Comparison of ENCODE assay signal across 8 cellular contexts in genomic region chr5:58466939-58467338, GRCh38. TPM values are rescaled to one million over a fixed set of nuclear protein-coding genes. Genes with fewer than 3 reads are reported as not detected.
DNase-seq lines count a peak whose midpoint lies in the region; ATAC-seq and TF ChIP-seq lines count a peak whose summit lies in the region.

No MANE protein-coding gene starts in this region.

- no peak overlapping the region for H3K4me3 Mint-ChIP-seq in central memory CD8-positive, alpha-beta T cell
- no peak overlapping the region for H3K4me3 Mint-ChIP-seq in glutamatergic neuron (ENCODE audit: unreplicated experiment)
- no peak overlapping the region for H3K4me3 Mint-ChIP-seq in CD8-positive, alpha-beta T cell

- peaks cover under 1% of the 10 kb centered on the region for H3K27me3 Mint-ChIP-seq in central memory CD8-positive, alpha-beta T cell
- peaks cover 2% of the 10 kb centered on the region for H3K27me3 Mint-ChIP-seq in glutamatergic neuron (ENCODE audit: unreplicated experiment)
- H3K27me3 Mint-ChIP-seq in CD8-positive, alpha-beta T cell (ENCODE audit: low read depth): peaks cover 4% of the 10 kb centered on the region

- H3K27me3 ChIP-seq in transverse colon: no peaks in the 10 kb centered on the region
- H3K27me3 ChIP-seq in CD8-positive, alpha-beta T cell (ENCODE audit: insufficient read depth, low read length): no peaks in the 10 kb centered on the region

- H3K36me3 ChIP-seq in transverse colon: no peaks in the 10 kb centered on the region
- H3K36me3 ChIP-seq in CD8-positive, alpha-beta T cell (ENCODE audit: insufficient read depth, low read length): no peaks in the 10 kb centered on the region

- H3K27ac Mint-ChIP-seq in central memory CD8-positive, alpha-beta T cell (ENCODE audit: low read depth): no peak overlapping the region
- H3K27ac Mint-ChIP-seq in glutamatergic neuron (ENCODE audit: unreplicated experiment): no peak overlapping the region
- H3K27ac Mint-ChIP-seq in CD8-positive, alpha-beta T cell: no peak overlapping the region

- no peaks in the 10 kb centered on the region for H3K9me3 Mint-ChIP-seq in central memory CD8-positive, alpha-beta T cell
- H3K9me3 Mint-ChIP-seq in glutamatergic neuron (ENCODE audit: unreplicated experiment): peaks cover 2% of the 10 kb centered on the region
- H3K9me3 Mint-ChIP-seq in CD8-positive, alpha-beta T cell: no peaks in the 10 kb centered on the region

- TF ChIP-seq POLR2A in transverse colon (IDR thresholded peaks at IDR 0.05): no peak

- in situ Hi-C loops in transverse colon (cut with MboI; ENCODE audit: low pct_ligation_motif_present in 1 of 4, low pct_unique_long_range_greater_than_20kb in 1 of 4, low sequenced_read_pairs in 3 of 4): loop anchor here (10.0 to 25.0 kb wide), 6 partner anchors 580 to 1172 kb away; no protein-coding TSS in a partner anchor

- no peak overlapping the region for H3K4me3 ChIP-seq in transverse colon
- H3K4me3 ChIP-seq in CD8-positive, alpha-beta T cell (ENCODE audit: low read depth, low read length): no peak overlapping the region

- TF ChIP-seq EP300 in transverse colon (IDR thresholded peaks at IDR 0.05; ENCODE audit: low read depth): no peak

- ATAC-seq in HG02759 (IDR thresholded peaks at IDR 0.05; ENCODE audit: unreplicated experiment): peak; percentile 99
- ATAC-seq in central memory CD8-positive, alpha-beta T cell (replicated peaks; ENCODE audit: extremely low read depth, poor library complexity, severe bottlenecking): peak; percentile 43
- ATAC-seq in CD8-positive, alpha-beta T cell: no peak

- peaks cover 0 to 9% (median 3%) of the 10 kb centered on the region in 4 donors for H3K4me1 ChIP-seq in transverse colon
- H3K4me1 ChIP-seq in CD8-positive, alpha-beta T cell (ENCODE audit: insufficient read depth, low read length): no peaks in the 10 kb centered on the region

- no peaks in the 10 kb centered on the region for H3K4me1 Mint-ChIP-seq in central memory CD8-positive, alpha-beta T cell
- no peaks in the 10 kb centered on the region for H3K4me1 Mint-ChIP-seq in glutamatergic neuron (ENCODE audit: low read depth, unreplicated experiment)
- no peaks in the 10 kb centered on the region for H3K4me1 Mint-ChIP-seq in CD8-positive, alpha-beta T cell (ENCODE audit: low read depth)

- H3K27ac ChIP-seq in transverse colon: no peak overlapping the region
- no peak overlapping the region for H3K27ac ChIP-seq in CD8-positive, alpha-beta T cell (ENCODE audit: low read depth, low read length)

- DNase-seq in stimulated activated CD4-positive, alpha-beta T cell treated with anti-CD3 and anti-CD28 coated beads, Interleukin-2, amount 100 ng/mL, for 4 hours (ENCODE audit: low read depth): peak; percentile 2
- no peak for DNase-seq in stimulated activated CD4-positive, alpha-beta T cell treated with anti-CD3 and anti-CD28 coated beads, Interleukin-2, amount 100 ng/mL, for 48 hours
- peak; percentile 59 for DNase-seq in NCI-H69 (lab: John Stamatoyannopoulos, UW)
- DNase-seq in central memory CD8-positive, alpha-beta T cell (ENCODE audit: low spot score in 2 of 2): no peak
- DNase-seq in transverse colon: peak; percentile 29
- no peak for DNase-seq in glutamatergic neuron
- no peak for DNase-seq in CD8-positive, alpha-beta T cell

- TF ChIP-seq CTCF in transverse colon (IDR thresholded peaks at IDR 0.05) (no peak), glutamatergic neuron (IDR thresholded peaks at IDR 0.05; ENCODE audit: partially characterized antibody, unreplicated experiment) (no peak)
- TF ChIP-seq CTCF in CD8-positive, alpha-beta T cell (IDR thresholded peaks at IDR 0.05): no peak

- H3K9me3 ChIP-seq in transverse colon: no peaks in the 10 kb centered on the region
- H3K9me3 ChIP-seq in CD8-positive, alpha-beta T cell (ENCODE audit: low read length): no peaks in the 10 kb centered on the region

- intact Hi-C loops in transverse colon (cut with DNase I; ENCODE audit: low total_unique reads): no loop called here
- intact Hi-C loops in CD8-positive, alpha-beta T cell (cut with DNase I, micrococcal nuclease): loop anchor here in 1 of 2 experiments (10.0 kb wide), 1 partner anchor 1652 kb away; the partner anchor contains the start of gene MAP3K1

- CTCF ChIA-PET in CD8-positive, alpha-beta T cell (lab: Charles Lee): interaction anchor here (1.5 kb wide), 1 partner anchor 1169 kb away, joined by 6 read pairs; no protein-coding TSS in a partner anchor

- POLR2A ChIA-PET in CD8-positive, alpha-beta T cell (lab: Charles Lee): no interaction called here

- 48% methylated on average over 4 of the region's 4 CpGs; no CpG with 5 or more reads in 1 of the 2 donors for WGBS in transverse colon (ENCODE audit: low coverage in 1 of 2), 2 donors

- H3K36me3 Mint-ChIP-seq in central memory CD8-positive, alpha-beta T cell (ENCODE audit: insufficient read depth): no peaks in the 10 kb centered on the region
- no peaks in the 10 kb centered on the region for H3K36me3 Mint-ChIP-seq in glutamatergic neuron (ENCODE audit: unreplicated experiment)
- no peaks in the 10 kb centered on the region for H3K36me3 Mint-ChIP-seq in CD8-positive, alpha-beta T cell

RNA-seq across cellular contexts. Expression of gene PLK2, which starts 7.1 kb away (rescaled TPM):
- 10 to 100 TPM in 3 of 4 donors, 1 to 10 TPM in 1; 6.0 to 78.6 (median 40.6) TPM for total RNA-seq in transverse colon
- total RNA-seq in glutamatergic neuron (ENCODE audit: unreplicated experiment): 7.8 TPM
- total RNA-seq in CD8-positive, alpha-beta T cell: 10 to 100 TPM; 53.3 to 68.1 TPM

RNA-seq across cellular contexts. Expression of gene GAPT, which starts 24.3 kb away (rescaled TPM):
- 1 to 10 TPM in 1 of 4 donors, not detected in 3; 3.8 TPM for total RNA-seq in transverse colon
- total RNA-seq in glutamatergic neuron (ENCODE audit: unreplicated experiment): not detected
- total RNA-seq in CD8-positive, alpha-beta T cell: under 1 TPM in 1 of 2 experiments, not detected in 1; 0.54 TPM

Comparison
In these comparisons a context has a peak if more than half of its experiments do, and no peak if none do; other contexts are left out.
1. DNase-seq: peak in stimulated activated CD4-positive, alpha-beta T cell treated with anti-CD3 and anti-CD28 coated beads, Interleukin-2, amount 100 ng/mL, for 4 hours (single experiment), NCI-H69 (single experiment) and transverse colon (single experiment); none in stimulated activated CD4-positive, alpha-beta T cell treated with anti-CD3 and anti-CD28 coated beads, Interleukin-2, amount 100 ng/mL, for 48 hours (0 of 2), central memory CD8-positive, alpha-beta T cell (0 of 2), glutamatergic neuron (single experiment) and CD8-positive, alpha-beta T cell (0 of 7).